In genomic region chr12:117968084-117968789, GRCh38 we compare ENCODE assay signal across 8 cellular contexts. TPM values are rescaled to one million over a fixed set of nuclear protein-coding genes. Genes with fewer than 3 reads are reported as not detected.
DNase-seq lines count a peak whose midpoint lies in the region; ATAC-seq, FAIRE-seq and TF ChIP-seq lines count a peak whose summit lies in the region.

No MANE protein-coding gene starts in this region.

- peak overlapping the region; percentile 78 for H3K56ac ChIP-seq in mesendoderm (ENCODE audit: low read length)

- H3K18ac ChIP-seq in mesendoderm (ENCODE audit: low read length): no peak overlapping the region

- H3K4me1 ChIP-seq in HAP-1: no peaks in the 10 kb centered on the region
- H3K4me1 ChIP-seq in GM12878 (ENCODE audit: control insufficient read depth, insufficient read depth, low read length): no peaks in the 10 kb centered on the region; the same call in 1 of the 2 replicates
- no peaks in the 10 kb centered on the region for H3K4me1 ChIP-seq in mesendoderm (ENCODE audit: control insufficient read depth, low read depth, low read length)

- no peak for TF ChIP-seq RAD21 in GM12878 (IDR thresholded peaks at IDR 0.05; ENCODE audit: insufficient read depth, low read depth, low read length)

- H2AFZ ChIP-seq in GM12878 (ENCODE audit: control insufficient read depth, low read depth, low read length): peak overlapping the region; percentile 13

- no peak overlapping the region for H2BK5ac ChIP-seq in mesendoderm (ENCODE audit: low read length)

- no peaks in the 10 kb centered on the region for H3K79me1 ChIP-seq in mesendoderm (ENCODE audit: low read length)

- no peaks in the 10 kb centered on the region for H3K9me3 ChIP-seq in HAP-1
- H3K9me3 ChIP-seq in GM12878 (replicated peaks; ENCODE audit: control insufficient read depth, insufficient read depth, low read length): peaks cover 2% of the 10 kb centered on the region; the same call in 2 of the 3 replicates

- no TSS peak for BruUV-seq in GM12878 (replicated peaks; lab: Mats Ljungman, UMichigan)

- H4K5ac ChIP-seq in mesendoderm (ENCODE audit: low read length): no peak overlapping the region

- H3K4me3 ChIP-seq in AG04449 (ENCODE audit: low read depth, low read length) (peak overlapping the region; percentile 50), HAP-1 (peak overlapping the region; percentile 33), GM12878 (peak overlapping the region; percentile 74), mesendoderm (ENCODE audit: low read length) (peak overlapping the region; percentile 47)

- peaks cover 20% of the 10 kb centered on the region for H3K27me3 ChIP-seq in HAP-1 (ENCODE audit: low read depth)
- peaks cover 0 to 6% of the 10 kb centered on the region in 2 experiments; a peak in 2 of 4 replicates for H3K27me3 ChIP-seq in GM12878 (replicated peaks in 1 of 2; ENCODE audit: control insufficient read depth in 2 of 2, insufficient read depth in 2 of 2, low read length in 1 of 2)
- H3K27me3 ChIP-seq in mesendoderm (ENCODE audit: insufficient read depth, low read length, poor library complexity): peaks cover 8% of the 10 kb centered on the region

- DNase-seq in AG04449 (ENCODE audit: low read depth, low spot score) (no peak), HAP-1 (ENCODE audit: low spot score in 2 of 2) (no peak), GM12878 (ENCODE audit: low read depth, low spot score) (no peak), mesendoderm (no peak), medulla oblongata (ENCODE audit: extremely low spot score) (no peak), GM10248 (ENCODE audit: extremely low spot score) (no peak), Ammon's horn (ENCODE audit: low spot score) (no peak)
- DNase-seq in stimulated activated CD4-positive, alpha-beta T cell treated with anti-CD3 and anti-CD28 coated beads, Interleukin-2, amount 100 ng/mL, for 24 hours: no peak

- TF ChIP-seq CTCF in AG04449 (IDR thresholded peaks at IDR 0.05; ENCODE audit: insufficient read depth, low read length, missing control alignments) (no peak), GM12878 (IDR thresholded peaks at IDR 0.05 in 2 of 3, conservative IDR thresholded peaks at IDR 0.05 in 1 of 3; ENCODE audit: control insufficient read depth in 2 of 3, extremely low read depth in 1 of 3, insufficient read depth in 1 of 3, low read depth in 3 of 3, low read length in 3 of 3) (no peak), GM10248 (IDR thresholded peaks at IDR 0.05; ENCODE audit: control extremely low read depth, extremely low read depth, low read depth, missing control alignments) (no peak)

- POLR2A ChIA-PET in AG04449 (lab: Yijun Ruan, JAX) (no interaction called here), GM12878 (lab: Charles Lee) (no interaction called here), GM10248 (lab: Yijun Ruan, JAX) (interaction anchor here (0.5 kb wide), 1 partner anchor 27 kb away, joined by 6 read pairs; no protein-coding TSS in a partner anchor)

- RAD21 ChIA-PET in GM12878 (lab: Charles Lee; ENCODE audit: unreplicated experiment): no interaction called here

- H3K23ac ChIP-seq in mesendoderm (ENCODE audit: low read length): no peak overlapping the region

- intact Hi-C loops in GM12878 (cut with micrococcal nuclease; ENCODE audit: unreplicated experiment): no loop called here

- no peak overlapping the region for H3K4ac ChIP-seq in mesendoderm (ENCODE audit: low read depth, low read length)

- no peak for TF ChIP-seq EP300 in GM12878 (IDR thresholded peaks at IDR 0.05; ENCODE audit: borderline replicate concordance in 1 of 2, control insufficient read depth in 1 of 2, low read depth in 2 of 2, low read length in 2 of 2)

- CTCF ChIA-PET in AG04449 (lab: Yijun Ruan, JAX) (no interaction called here), GM12878 (lab: Yijun Ruan, JAX) (interaction anchor here (1.3 kb wide), 1 partner anchor 38 kb away, joined by 3 read pairs; no protein-coding TSS in a partner anchor), GM10248 (lab: Yijun Ruan, JAX) (no interaction called here)

- 3% methylated on average over 12 of the region's 12 CpGs for WGBS in GM12878 (ENCODE audit: insufficient coverage, insufficient replicate concordance, low lambda C conversion rate, missing lambda C conversion rate)
- no CpG with 5 or more reads among the region's 12 CpGs for WGBS in mesendoderm (ENCODE audit: extremely low coverage, insufficient coverage, low lambda C conversion rate)

- no peak overlapping the region for H4K8ac ChIP-seq in mesendoderm (ENCODE audit: low read depth, low read length)

- TF ChIP-seq POLR2A in GM12878 (IDR thresholded peaks at IDR 0.05; ENCODE audit: low read depth, low read length): no peak

- H3K79me2 ChIP-seq in GM12878 (ENCODE audit: control insufficient read depth, insufficient read depth, low read length) (no peaks in the 10 kb centered on the region), mesendoderm (ENCODE audit: control insufficient read depth, insufficient read depth, low read length) (no peaks in the 10 kb centered on the region)

- peak overlapping the region; percentile 70 for H3K4me2 ChIP-seq in GM12878 (ENCODE audit: control insufficient read depth, insufficient read depth)
- H3K4me2 ChIP-seq in mesendoderm (ENCODE audit: low read length): peak overlapping the region; percentile 70

- no peak overlapping the region for H2AK5ac ChIP-seq in mesendoderm (ENCODE audit: low read length)

- FAIRE-seq in GM12878 (lab: Jason Lieb, UNC): no peak

- H3K9ac ChIP-seq in GM12878 (ENCODE audit: control insufficient read depth, insufficient read depth, low read length): peak overlapping the region; percentile 38; the same call in 1 of the 2 replicates
- H3K9ac ChIP-seq in mesendoderm (ENCODE audit: low read length): peak overlapping the region; percentile 62

- H2BK120ac ChIP-seq in mesendoderm (ENCODE audit: low read depth, low read length): no peak overlapping the region

- ATAC-seq in GM12878: no peak

- in situ Hi-C loops in HAP-1 (cut with MboI; ENCODE audit: low sequenced_read_pairs) (no loop called here), GM12878 (cut with MboI) (no loop called here)

- SMC1A ChIA-PET in GM12878 (lab: Charles Lee; ENCODE audit: uncharacterized antibody, unreplicated experiment): no interaction called here

- H2BK15ac ChIP-seq in mesendoderm (replicated peaks; ENCODE audit: low read depth): no peak overlapping the region

- H3K36me3 ChIP-seq in HAP-1 (replicated peaks): no peaks in the 10 kb centered on the region
- H3K36me3 ChIP-seq in GM12878 (ENCODE audit: control insufficient read depth in 2 of 2, insufficient read depth in 2 of 2, low read length in 1 of 2): no peaks in the 10 kb centered on the region
- H3K36me3 ChIP-seq in mesendoderm (ENCODE audit: control insufficient read depth, insufficient read depth, low read length): no peaks in the 10 kb centered on the region

- no peaks in the 10 kb centered on the region for H4K20me1 ChIP-seq in GM12878 (ENCODE audit: control insufficient read depth, insufficient read depth)

- H3K27ac ChIP-seq in GM12878 (ENCODE audit: control insufficient read depth, insufficient read depth) (no peak overlapping the region), mesendoderm (ENCODE audit: low read depth, low read length) (no peak overlapping the region)

TF ChIP-seq in GM12878, 131 proteins besides CTCF, POLR2A, EP300 and RAD21 (continues in another document):
- TF ChIP-seq IKZF1 (conservative IDR thresholded peaks at IDR 0.05): no peak
- no peak for TF ChIP-seq ASH2L (IDR thresholded peaks at IDR 0.05; ENCODE audit: borderline replicate concordance, low read depth)
- no peak for TF ChIP-seq JUNB (IDR thresholded peaks at IDR 0.05)

RNA-seq across cellular contexts. Expression of gene KSR2, which starts 0.6 kb away (rescaled TPM):
- 3.1 and 3.9 TPM in 2 replicates for total RNA-seq in GM12878 (2013; cell fraction: nucleolus; rRNA removed)
- under 0.01 TPM in 2 replicates for total RNA-seq in GM12878 (2014; rRNA removed)
- total RNA-seq in GM12878 (2014; rRNA removed; fragmentation: Illumina TruSeq; extraction: Trizol): under 0.01 TPM in 1 of 2 replicates, not detected in the other
- 0.05 and 0.10 TPM in 2 replicates for total RNA-seq in GM12878 (2021)
- polyA plus RNA-seq in GM12878 (2011; ENCODE audit: low read depth): 0.03 TPM
- 1.5 TPM in 2 replicates for polyA plus RNA-seq in GM12878 (2011; rRNA removed)
- polyA plus RNA-seq in GM12878 (2011; cell fraction: cytosol; rRNA removed): 0.87 and 1.8 TPM in 2 replicates
- polyA plus RNA-seq in GM12878 (2011; cell fraction: nucleus; rRNA removed): 6.2 and 7.3 TPM in 2 replicates
- polyA plus RNA-seq in GM12878 (2012): 0.03 TPM in 2 replicates
- 0.04 and 0.05 TPM in 2 replicates for polyA plus RNA-seq in GM12878 (2014; fragmentation: Illumina TruSeq; extraction: Trizol)
- not detected for polyA plus RNA-seq in GM12878 (2014; fragmentation: Nextera tagmentation; extraction: Ambion mirVana)
- 0.01 TPM in 2 replicates for polyA plus RNA-seq in GM12878 (2014; rRNA removed)
- polyA plus RNA-seq in GM12878 (2016; fragmentation: Nextera tagmentation; extraction: Ambion mirVana): under 1 TPM in 1 of 2 experiments, not detected in 1; 0.01 TPM
- 5.3 and 8.4 TPM in 2 replicates for polyA minus RNA-seq in GM12878 (2011; rRNA and poly(A)+ RNA removed)
- polyA minus RNA-seq in GM12878 (2011; cell fraction: cytosol; rRNA and poly(A)+ RNA removed): 2.6 and 3.6 TPM in 2 replicates
- polyA minus RNA-seq in GM12878 (2011; cell fraction: nucleus; rRNA and poly(A)+ RNA removed): 5.9 and 7.3 TPM in 2 replicates
- 0.70 TPM for polyA plus RNA-seq in mesendoderm (2013, experiment 1 of 2)
- 0.66 TPM for polyA plus RNA-seq in mesendoderm (2013, experiment 2 of 2)

RNA-seq across cellular contexts. Expression of gene RFC5, which starts 48.3 kb away (rescaled TPM):
- total RNA-seq in GM12878 (2013; cell fraction: nucleolus; rRNA removed): 40.9 and 42.7 TPM in 2 replicates
- 51.1 and 55.0 TPM in 2 replicates for total RNA-seq in GM12878 (2014; rRNA removed)
- 49.8 and 53.0 TPM in 2 replicates for total RNA-seq in GM12878 (2014; rRNA removed; fragmentation: Illumina TruSeq; extraction: Trizol)
- 29.3 and 30.9 TPM in 2 replicates for total RNA-seq in GM12878 (2021)
- 20.2 TPM for polyA plus RNA-seq in GM12878 (2011; ENCODE audit: low read depth)
- 69.0 and 83.9 TPM in 2 replicates for polyA plus RNA-seq in GM12878 (2011; rRNA removed)
- 67.2 and 69.2 TPM in 2 replicates for polyA plus RNA-seq in GM12878 (2011; cell fraction: cytosol; rRNA removed)
- 99.3 and 113 TPM in 2 replicates for polyA plus RNA-seq in GM12878 (2011; cell fraction: nucleus; rRNA removed)
- polyA plus RNA-seq in GM12878 (2012): 22.2 and 26.8 TPM in 2 replicates
- polyA plus RNA-seq in GM12878 (2014; fragmentation: Illumina TruSeq; extraction: Trizol): 50.9 and 52.9 TPM in 2 replicates
- 10 to 100 TPM; 47.3 to 73.3 TPM for polyA plus RNA-seq in GM12878 (2014; fragmentation: Nextera tagmentation; extraction: Ambion mirVana)
- polyA plus RNA-seq in GM12878 (2014; rRNA removed): 51.3 and 54.1 TPM in 2 replicates
- polyA plus RNA-seq in GM12878 (2016; fragmentation: Nextera tagmentation; extraction: Ambion mirVana): 10 to 100 TPM; 66.3 to 70.0 TPM
- polyA minus RNA-seq in GM12878 (2011; rRNA and poly(A)+ RNA removed): 66.0 and 71.2 TPM in 2 replicates
- 22.3 and 32.1 TPM in 2 replicates for polyA minus RNA-seq in GM12878 (2011; cell fraction: cytosol; rRNA and poly(A)+ RNA removed)
- 24.7 and 36.0 TPM in 2 replicates for polyA minus RNA-seq in GM12878 (2011; cell fraction: nucleus; rRNA and poly(A)+ RNA removed)
- 40.7 TPM for polyA plus RNA-seq in mesendoderm (2013, experiment 1 of 2)
- polyA plus RNA-seq in mesendoderm (2013, experiment 2 of 2): 42.2 TPM
